ENCODE assay signal across 18 cellular contexts in the genomic region with DNA sequence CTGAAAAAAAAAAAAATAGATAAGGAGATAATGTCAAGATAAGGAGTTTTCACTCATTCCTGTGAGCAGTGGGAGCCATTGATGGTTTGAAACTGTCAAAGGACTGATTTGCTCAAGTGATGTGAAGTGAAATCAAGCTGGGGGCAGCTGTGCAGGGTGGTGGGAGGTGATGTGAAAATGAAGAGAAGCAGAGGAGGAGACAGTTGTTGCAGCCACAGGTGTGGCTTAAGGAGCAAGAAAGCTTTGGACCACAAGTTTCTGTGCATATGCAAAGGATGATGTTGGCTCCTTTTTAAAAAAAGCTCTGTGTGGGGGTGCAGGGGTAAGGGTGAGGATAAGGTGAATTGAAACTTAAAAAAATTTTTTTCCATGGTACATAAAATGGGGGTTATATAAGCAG.
"Had no signal": no experiment of that assay in that cellular context is flagged by ENCODE, and none has a peak within 500 bp of the region (broad histone marks: within the 10 kb centered on the region; RNA-seq: fewer than 3 reads in every experiment).

No MANE protein-coding gene starts in this region.

- ATAC-seq: foreskin keratinocyte; natural killer cell; stimulated activated effector memory CD8-positive, alpha-beta T cell treated with anti-CD3 and anti-CD28 coated beads, Interleukin-12 subunit alpha, Interleukin-12 subunit beta, amount 100 ng/mL, for 72 hours had no signal

- H3K36me3 ChIP-seq: colonic mucosa, neutrophil, thoracic aorta had no signal

- DNase-seq: activated CD4-positive, alpha-beta T cell treated with anti-CD3 and anti-CD28 coated beads, Interleukin-2, amount 50 U/mL, for 1 hour; activated CD4-positive, CD25-positive, alpha-beta regulatory T cell; activated CD8-positive, alpha-beta memory T cell treated with anti-CD3 and anti-CD28 coated beads for 24 hours; activated naive CD8-positive, alpha-beta T cell treated with anti-CD3 and anti-CD28 coated beads, Interleukin-2, amount 10 ng/mL, durations not matched to agents 7 days and 5 days; central memory CD4-positive, alpha-beta T cell; colonic mucosa; effector CD8-positive, alpha-beta T cell; foreskin keratinocyte; glutamatergic neuron; hypothalamus; mesendoderm; natural killer cell; stimulated activated CD4-positive, alpha-beta T cell treated with anti-CD3 and anti-CD28 coated beads, Interleukin-12 subunit alpha, Interleukin-12 subunit beta, amount 100 ng/mL, for 4 hours; stimulated activated CD4-positive, alpha-beta T cell treated with anti-CD3 and anti-CD28 coated beads, Interleukin-2, amount 100 ng/mL, for 24 hours had no signal

- H3K9me3 ChIP-seq: colonic mucosa, neutrophil, thoracic aorta had no signal

- H3K4me1 ChIP-seq: colonic mucosa, foreskin keratinocyte had no signal

- H3K27ac ChIP-seq: colonic mucosa, foreskin keratinocyte, neutrophil, parathyroid adenoma, thoracic aorta had no signal

- H3K4me3 ChIP-seq: colonic mucosa, thoracic aorta had no signal
